Comparison of ENCODE assay signal across 8 cellular contexts in the genomic region with DNA sequence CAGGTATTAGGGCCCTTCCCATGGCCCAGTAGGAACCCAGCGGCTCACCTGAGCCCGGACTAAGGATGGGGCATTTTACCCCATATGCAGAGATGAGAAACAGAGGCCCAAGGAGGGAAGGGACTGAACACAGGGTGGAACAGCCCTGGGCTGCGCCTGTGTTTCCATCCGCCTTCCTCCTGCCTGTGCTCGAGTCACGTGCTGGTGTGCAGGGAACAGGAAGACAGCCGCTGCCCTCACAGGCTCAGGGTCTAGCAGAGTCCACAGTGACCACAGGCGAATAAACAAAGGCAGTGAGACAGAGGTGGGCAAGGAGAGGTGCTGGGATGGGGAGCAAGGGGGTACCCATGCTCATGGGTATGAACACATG.
DNase-seq lines count a peak whose midpoint lies in the region; ATAC-seq, FAIRE-seq and TF ChIP-seq lines count a peak whose summit lies in the region.

No MANE protein-coding gene starts in this region.

- intact Hi-C loops in pancreas (cut with DNase I) = loop anchor here in 1 of 3 donors (10.0 kb wide), 1 partner anchor 113 kb away; no protein-coding TSS in a partner anchor

- H3K27me3 ChIP-seq in fibroblast of lung (ENCODE audit: control insufficient read depth, insufficient read depth, low read length) (no peaks in the 10 kb centered on the region), pancreas (no peaks in the 10 kb centered on the region)

- DNase-seq in AML-193 (lab: John Stamatoyannopoulos, UW) (peak; percentile 59 to 66), SK-N-MC (ENCODE audit: low read depth, low spot score) (no peak), fibroblast of lung (ENCODE audit: low read depth in 2 of 2) (peak in 1 of 2 donors; percentile 32), pancreas (peak in 4 of 6 donors; percentile 40 to 78 (median 70)), SKM-1 treated with dmso at 0.1 percent for 144 hours (lab: John Stamatoyannopoulos, UW; ENCODE audit: unreplicated experiment) (no peak), NCI-H1436 (lab: John Stamatoyannopoulos, UW) (no peak), DMS 273 (lab: John Stamatoyannopoulos, UW; ENCODE audit: unreplicated experiment) (no peak)

- H3K36me3 ChIP-seq in SK-N-MC (ENCODE audit: insufficient read depth, low read length) (no peaks in the 10 kb centered on the region), fibroblast of lung (ENCODE audit: control insufficient read depth, insufficient read depth, low read length) (no peaks in the 10 kb centered on the region), pancreas (no peaks in the 10 kb centered on the region)

- H3K4me3 ChIP-seq in SK-N-MC = no peak overlapping the region
- peak overlapping the region in 1 of 4 experiments; percentile 48 for H3K4me3 ChIP-seq in fibroblast of lung (replicated peaks in 1 of 4; ENCODE audit: control extremely low read depth in 1 of 4, insufficient read depth in 1 of 4, low read depth in 3 of 4, low read length in 4 of 4)
- peak overlapping the region in 2 of 4 donors; percentile 42 to 48 for H3K4me3 ChIP-seq in pancreas

- H3K27ac ChIP-seq in SK-N-MC (peak overlapping the region; percentile 64; the same call in 1 of the 2 replicates), fibroblast of lung (ENCODE audit: insufficient read depth, low read length) (peak overlapping the region; percentile 31), pancreas (peak overlapping the region; percentile 50 to 99 (median 95))

- no peak overlapping the region for H2AFZ ChIP-seq in fibroblast of lung (ENCODE audit: low read length)

- peaks cover 11% of the 10 kb centered on the region for H3K79me2 ChIP-seq in fibroblast of lung (ENCODE audit: control insufficient read depth, insufficient read depth, low read length)

- H3K9ac ChIP-seq in SK-N-MC (ENCODE audit: insufficient read length) = no peak overlapping the region
- H3K9ac ChIP-seq in fibroblast of lung (ENCODE audit: insufficient read depth, low read length) = no peak overlapping the region

- H3K4me2 ChIP-seq in fibroblast of lung (ENCODE audit: extremely low read depth, insufficient read depth, low read length) = no peak overlapping the region

- H3K4me1 ChIP-seq in fibroblast of lung (ENCODE audit: control insufficient read depth, extremely low read depth, insufficient read depth, low read length) = peaks cover 53% of the 10 kb centered on the region
- peaks cover 30 to 49% (median 42%) of the 10 kb centered on the region in 3 donors for H3K4me1 ChIP-seq in pancreas

- WGBS in pancreas, 2 donors = 46 to 74% methylated on average over 8 of the region's 8 CpGs

- FAIRE-seq in pancreas (lab: Jason Lieb, UNC) = no peak

- no peaks in the 10 kb centered on the region for H4K20me1 ChIP-seq in fibroblast of lung (ENCODE audit: control insufficient read depth, extremely low read depth, insufficient read depth, low read length)

- ATAC-seq in pancreas (no peak), GM21528 (IDR thresholded peaks at IDR 0.05; ENCODE audit: low FRiP score, unreplicated experiment) (no peak)

- H3K9me3 ChIP-seq in SK-N-MC (ENCODE audit: low read depth, low read length) (no peaks in the 10 kb centered on the region), fibroblast of lung (ENCODE audit: control insufficient read depth, insufficient read depth, low read depth, low read length) (no peaks in the 10 kb centered on the region), pancreas (no peaks in the 10 kb centered on the region)

- TF ChIP-seq CTCF in fibroblast of lung (conservative IDR thresholded peaks at IDR 0.05 in 1 of 2, IDR thresholded peaks at IDR 0.05 in 1 of 2; ENCODE audit: low read depth in 1 of 2, low read length in 2 of 2) = no peak
- TF ChIP-seq CTCF in pancreas (IDR thresholded peaks at IDR 0.05) = no peak

Comparison
In these comparisons a context has a peak if more than half of its experiments do, and no peak if none do; other contexts are left out.
1. DNase-seq: peak in AML-193 (2 of 2) and pancreas (4 of 6); none in SK-N-MC (single experiment), SKM-1 treated with dmso at 0.1 percent for 144 hours (single experiment), NCI-H1436 (single experiment) and DMS 273 (single experiment).
2. H3K27ac ChIP-seq: peak in every context shown above with its lines; median percentile 95 in pancreas; 64 in SK-N-MC; 31 in fibroblast of lung.